In genomic region chr14:91889477-91890211, GRCh38 we compare ENCODE assay signal across 11 cellular contexts. TPM values are rescaled to one million over a fixed set of nuclear protein-coding genes. Genes with fewer than 3 reads are reported as not detected.
DNase-seq lines count a peak whose midpoint lies in the region; ATAC-seq and TF ChIP-seq lines count a peak whose summit lies in the region.
"Had no signal": no experiment of that assay in that cellular context is flagged by ENCODE, and none has a peak within 500 bp of the region (broad histone marks: within the 10 kb centered on the region; RNA-seq: fewer than 3 reads in every experiment).

No MANE protein-coding gene starts in this region.

- no peaks in the 10 kb centered on the region for H3K9me3 ChIP-seq in lower lobe of right lung
- no peaks in the 10 kb centered on the region for H3K9me3 ChIP-seq in suprapubic skin
- H3K9me3 ChIP-seq: A549 had no signal

- H3K36me3 Mint-ChIP-seq in central memory CD8-positive, alpha-beta T cell (ENCODE audit: insufficient read depth) = peaks cover 3% of the 10 kb centered on the region
- no peaks in the 10 kb centered on the region for H3K36me3 Mint-ChIP-seq in type B pancreatic cell

- H3K27ac ChIP-seq in lower lobe of right lung (peak overlapping the region; percentile 67), suprapubic skin (peak overlapping the region; percentile 60)
- H3K27ac ChIP-seq: A549 had no signal

- H3K36me3 ChIP-seq in lower lobe of right lung (no peaks in the 10 kb centered on the region), suprapubic skin (no peaks in the 10 kb centered on the region)

- TF ChIP-seq CTCF in lower lobe of right lung (IDR thresholded peaks at IDR 0.05) (no peak), suprapubic skin (IDR thresholded peaks at IDR 0.05) (no peak), type B pancreatic cell (conservative IDR thresholded peaks at IDR 0.05) (no peak)

- H3K4me1 ChIP-seq in lower lobe of right lung = peaks cover 38% of the 10 kb centered on the region
- H3K4me1 ChIP-seq in suprapubic skin = peaks cover 30% of the 10 kb centered on the region
- H3K4me1 ChIP-seq: A549 had no signal

- H3K27me3 Mint-ChIP-seq in central memory CD8-positive, alpha-beta T cell = no peaks in the 10 kb centered on the region
- no peaks in the 10 kb centered on the region for H3K27me3 Mint-ChIP-seq in type B pancreatic cell

- intact Hi-C loops in lower lobe of right lung (cut with DNase I) = no loop called here

- peak overlapping the region; percentile 40 for H3K4me3 Mint-ChIP-seq in central memory CD8-positive, alpha-beta T cell
- H3K4me3 Mint-ChIP-seq in type B pancreatic cell = no peak overlapping the region

- no peak for ATAC-seq in central memory CD8-positive, alpha-beta T cell (replicated peaks; ENCODE audit: extremely low read depth, poor library complexity, severe bottlenecking)
- peak; percentile 36 to 38 for ATAC-seq in lower lobe of right lung
- ATAC-seq: A549 had no signal

- H3K4me1 Mint-ChIP-seq in central memory CD8-positive, alpha-beta T cell = peaks cover 61% of the 10 kb centered on the region
- no peaks in the 10 kb centered on the region for H3K4me1 Mint-ChIP-seq in type B pancreatic cell (ENCODE audit: unreplicated experiment)

- no peaks in the 10 kb centered on the region for H3K9me3 Mint-ChIP-seq in central memory CD8-positive, alpha-beta T cell
- no peaks in the 10 kb centered on the region for H3K9me3 Mint-ChIP-seq in type B pancreatic cell

- 51% methylated on average over 6 of the region's 13 CpGs for WGBS in suprapubic skin

- H3K27ac Mint-ChIP-seq in central memory CD8-positive, alpha-beta T cell (ENCODE audit: low read depth) = peak overlapping the region; percentile 86
- no peak overlapping the region for H3K27ac Mint-ChIP-seq in type B pancreatic cell

- no peak for TF ChIP-seq EP300 in suprapubic skin (IDR thresholded peaks at IDR 0.05)

- no peak for TF ChIP-seq POLR2A in suprapubic skin (IDR thresholded peaks at IDR 0.05)

- H3K27me3 ChIP-seq in lower lobe of right lung (ENCODE audit: low read depth) (no peaks in the 10 kb centered on the region), suprapubic skin (no peaks in the 10 kb centered on the region)

- H3K4me3 ChIP-seq in lower lobe of right lung (no peak overlapping the region), suprapubic skin (no peak overlapping the region)
- H3K4me3 ChIP-seq: A549 had no signal

- DNase-seq in NCI-H1694 treated with DMSO at 0.1 percent for 48 hours (lab: John Stamatoyannopoulos, UW) (peak; percentile 10), NCI-H1694 (lab: John Stamatoyannopoulos, UW) (no peak), lower lobe of right lung (no peak), suprapubic skin (ENCODE audit: low spot score in 2 of 2) (peak in 1 of 2 donors; percentile 76), NK-92 (lab: John Stamatoyannopoulos, UW; ENCODE audit: unreplicated experiment) (no peak), type B pancreatic cell (ENCODE audit: extremely low spot score, unreplicated experiment) (no peak)
- DNase-seq in central memory CD8-positive, alpha-beta T cell (ENCODE audit: low spot score in 2 of 2) = no peak
- no peak for DNase-seq in stimulated activated CD4-positive, alpha-beta T cell treated with anti-CD3 and anti-CD28 coated beads, Interleukin-12 subunit alpha, Interleukin-12 subunit beta, amount 100 ng/mL, for 4 hours
- DNase-seq: activated naive CD4-positive, alpha-beta T cell treated with anti-CD3 and anti-CD28 coated beads, Interleukin-2, amount 50 U/mL, for 16 hours; NCI-H526 treated with DMSO at 0.1 percent for 48 hours had no signal

RNA-seq across cellular contexts. Expression of gene TC2N, which starts 22.3 kb away (rescaled TPM):
- total RNA-seq in lower lobe of right lung = 53.1 TPM
- 10 to 100 TPM; 28.0 to 61.7 (median 33.4) TPM for total RNA-seq in suprapubic skin
- 19.4 and 42.2 TPM in 2 replicates for total RNA-seq in type B pancreatic cell (ENCODE audit: low replicate concordance)

RNA-seq across cellular contexts. Expression of gene FBLN5, which starts 57.9 kb away (rescaled TPM):
- 130 TPM for total RNA-seq in lower lobe of right lung
- total RNA-seq in suprapubic skin = 10 to 100 TPM; 20.3 to 44.3 (median 37.2) TPM
- 1.9 and 14.1 TPM in 2 replicates for total RNA-seq in type B pancreatic cell (ENCODE audit: low replicate concordance)
